Comparison of ENCODE assay signal across 1 cellular context in genomic region chr15:56464893-56465520, GRCh38.
A peak's percentile ranks its signal among the peaks of the same experiment; 100 is the strongest.
TF ChIP-seq lines count a peak whose summit lies in the region.

Gene MNS1 (minus strand): TSS chr15:56465137. CDS start chr15:56464972, 165 bp downstream.

TF ChIP-seq in K562, 482 proteins besides CTCF, POLR2A, EP300 and RAD21 (continued from another document and continues in another):
- no peak for TF ChIP-seq AFF4 (CRISPR knock-in tag; IDR thresholded peaks at IDR 0.05)
- TF ChIP-seq THAP7 (CRISPR knock-in tag; IDR thresholded peaks at IDR 0.05) = no peak
- no peak for TF ChIP-seq ZNF395 (CRISPR knock-in tag; IDR thresholded peaks at IDR 0.05)
- no peak; the same call in 1 of the 2 replicates for TF ChIP-seq NKRF (IDR thresholded peaks at IDR 0.05; ENCODE audit: borderline replicate concordance)
- TF ChIP-seq FOXJ3 (CRISPR knock-in tag; IDR thresholded peaks at IDR 0.05) = peak; percentile 98
- TF ChIP-seq ZFP91 (CRISPR knock-in tag; IDR thresholded peaks at IDR 0.05) = no peak
- TF ChIP-seq EHMT2 (IDR thresholded peaks at IDR 0.05) = no peak
- no peak for TF ChIP-seq MEF2A (IDR thresholded peaks at IDR 0.05; ENCODE audit: control insufficient read depth, low read depth, low read length)
- 0 out of 4 replicates have a peak, but pooled peaks of 1 of the 2 experiments have one; percentile 17 for TF ChIP-seq FOXA3 (CRISPR knock-in tag; conservative IDR thresholded peaks at IDR 0.05 in 1 of 2, IDR thresholded peaks at IDR 0.05 in 1 of 2)
- TF ChIP-seq TAF15 (IDR thresholded peaks at IDR 0.05; ENCODE audit: low read depth, low read length) = no peak
- no peak for TF ChIP-seq ZNF740 (CRISPR knock-in tag; IDR thresholded peaks at IDR 0.05)
- TF ChIP-seq ZNF740 (tag; IDR thresholded peaks at IDR 0.05) = no peak
- TF ChIP-seq MTF1 (CRISPR knock-in tag; IDR thresholded peaks at IDR 0.05; ENCODE audit: borderline replicate concordance) = no peak
- TF ChIP-seq ZNF134 (CRISPR knock-in tag; conservative IDR thresholded peaks at IDR 0.05) = no peak
- TF ChIP-seq MCM5 (IDR thresholded peaks at IDR 0.05; ENCODE audit: low read depth) = no peak
- no peak for TF ChIP-seq ZNF778 (CRISPR knock-in tag; IDR thresholded peaks at IDR 0.05)
- TF ChIP-seq POLR2H (tag; IDR thresholded peaks at IDR 0.05; ENCODE audit: low read depth) = peak; percentile 64
- TF ChIP-seq ZNF431 (CRISPR knock-in tag; IDR thresholded peaks at IDR 0.05) = no peak
- no peak for TF ChIP-seq ZNF511 (CRISPR knock-in tag; IDR thresholded peaks at IDR 0.05)
- no peak for TF ChIP-seq ZNF551 (CRISPR knock-in tag; IDR thresholded peaks at IDR 0.05)
- no peak for TF ChIP-seq HNRNPK (IDR thresholded peaks at IDR 0.05; ENCODE audit: low read depth, low read length, poor library complexity, severe bottlenecking)
- no peak for TF ChIP-seq GTF2A2 (tag; IDR thresholded peaks at IDR 0.05)
- no peak for TF ChIP-seq RBM34 (IDR thresholded peaks at IDR 0.05; ENCODE audit: borderline replicate concordance, insufficient read depth, low read length)
- TF ChIP-seq SRSF3 (IDR thresholded peaks at IDR 0.05; ENCODE audit: insufficient read depth, low read length) = no peak
- TF ChIP-seq CBFA2T2 (conservative IDR thresholded peaks at IDR 0.05) = no peak
- TF ChIP-seq ZNF280B (CRISPR knock-in tag; IDR thresholded peaks at IDR 0.05) = no peak
- TF ChIP-seq NCOA1 (IDR thresholded peaks at IDR 0.05; ENCODE audit: low read depth) = no peak
- TF ChIP-seq ZNF561 (CRISPR knock-in tag; conservative IDR thresholded peaks at IDR 0.05) = no peak
- no peak for TF ChIP-seq TSC22D4 (tag; IDR thresholded peaks at IDR 0.05)
- TF ChIP-seq RFX1 (IDR thresholded peaks at IDR 0.05) = peak; percentile 94
- no peak for TF ChIP-seq ZSCAN29 (IDR thresholded peaks at IDR 0.05)
- no peak for TF ChIP-seq CAMTA2 (CRISPR knock-in tag; conservative IDR thresholded peaks at IDR 0.05)
- no peak for TF ChIP-seq SETDB1 (IDR thresholded peaks at IDR 0.05; ENCODE audit: low read length)
- no peak for TF ChIP-seq IRF1 (CRISPR knock-in tag; IDR thresholded peaks at IDR 0.05; ENCODE audit: borderline replicate concordance)
- no peak for TF ChIP-seq RBM14 (IDR thresholded peaks at IDR 0.05; ENCODE audit: borderline replicate concordance, insufficient read depth, low read depth, low read length)
- peak; percentile 72 for TF ChIP-seq ASH1L (IDR thresholded peaks at IDR 0.05; ENCODE audit: borderline replicate concordance, low read depth, partially characterized antibody)
- TF ChIP-seq HNRNPL (IDR thresholded peaks at IDR 0.05; ENCODE audit: low read depth, low read length) = no peak
- no peak for TF ChIP-seq ZNF830 (CRISPR knock-in tag; IDR thresholded peaks at IDR 0.05)
- TF ChIP-seq E2F5 (CRISPR knock-in tag; IDR thresholded peaks at IDR 0.05) = 0 out of 2 replicates have a peak, but pooled peaks have one; percentile 30
- no peak for TF ChIP-seq PHF21A (IDR thresholded peaks at IDR 0.05; ENCODE audit: borderline replicate concordance, low read depth)
- TF ChIP-seq HMBOX1 (IDR thresholded peaks at IDR 0.05) = peak; percentile 24; the same call in 1 of the 2 replicates
- TF ChIP-seq WHSC1 (IDR thresholded peaks at IDR 0.05; ENCODE audit: low read length) = no peak
- TF ChIP-seq ZKSCAN3 (CRISPR knock-in tag; IDR thresholded peaks at IDR 0.05) = no peak
- TF ChIP-seq ZNF121 (CRISPR knock-in tag; conservative IDR thresholded peaks at IDR 0.05) = no peak
- TF ChIP-seq POLR3G (IDR thresholded peaks at IDR 0.05; ENCODE audit: extremely low read depth, insufficient read length, insufficient replicate concordance) = no peak
- TF ChIP-seq VEZF1 (CRISPR knock-in tag; IDR thresholded peaks at IDR 0.05) = peak; percentile 24
- TF ChIP-seq NCOA6 (IDR thresholded peaks at IDR 0.05) = no peak
- TF ChIP-seq PML (IDR thresholded peaks at IDR 0.05; ENCODE audit: low read length) = peak; percentile 38; the same call in 1 of the 2 replicates
- TF ChIP-seq ILF3 (IDR thresholded peaks at IDR 0.05; ENCODE audit: borderline replicate concordance) = no peak
- TF ChIP-seq ZNF274 (IDR thresholded peaks at IDR 0.05; ENCODE audit: borderline replicate concordance, low read depth, low read length) = no peak
- no peak for TF ChIP-seq U2AF1 (optimal IDR thresholded peaks at IDR 0.05; ENCODE audit: low read depth, low read length)
- TF ChIP-seq CGGBP1 (CRISPR knock-in tag; IDR thresholded peaks at IDR 0.05) = no peak
